In genomic region chr4:79964715-79965345, GRCh38 we compare ENCODE assay signal across 1 cellular context.
TF ChIP-seq lines count a peak whose summit lies in the region.

No MANE protein-coding gene starts in this region.

TF ChIP-seq in K562, 482 proteins besides CTCF, POLR2A, EP300 and RAD21 (continued from another document):
- TF ChIP-seq, protein P1, sequence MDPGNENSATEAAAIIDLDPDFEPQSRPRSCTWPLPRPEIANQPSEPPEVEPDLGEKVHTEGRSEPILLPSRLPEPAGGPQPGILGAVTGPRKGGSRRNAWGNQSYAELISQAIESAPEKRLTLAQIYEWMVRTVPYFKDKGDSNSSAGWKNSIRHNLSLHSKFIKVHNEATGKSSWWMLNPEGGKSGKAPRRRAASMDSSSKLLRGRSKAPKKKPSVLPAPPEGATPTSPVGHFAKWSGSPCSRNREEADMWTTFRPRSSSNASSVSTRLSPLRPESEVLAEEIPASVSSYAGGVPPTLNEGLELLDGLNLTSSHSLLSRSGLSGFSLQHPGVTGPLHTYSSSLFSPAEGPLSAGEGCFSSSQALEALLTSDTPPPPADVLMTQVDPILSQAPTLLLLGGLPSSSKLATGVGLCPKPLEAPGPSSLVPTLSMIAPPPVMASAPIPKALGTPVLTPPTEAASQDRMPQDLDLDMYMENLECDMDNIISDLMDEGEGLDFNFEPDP (CRISPR knock-in tag; IDR thresholded peaks at IDR 0.05), result no peak
- TF ChIP-seq ZBTB33 (CRISPR knock-in tag; IDR thresholded peaks at IDR 0.05) (peak; percentile 97), TFAM (CRISPR knock-in tag; conservative IDR thresholded peaks at IDR 0.05) (no peak), KDM1A (IDR thresholded peaks at IDR 0.05) (no peak), RBM22 (IDR thresholded peaks at IDR 0.05; ENCODE audit: low read depth, low read length, poor library complexity, severe bottlenecking) (peak; percentile 95), ATF3 (IDR thresholded peaks at IDR 0.05) (peak; percentile 39; the same call in 1 of the 2 replicates), ATF3 (CRISPR knock-in tag; conservative IDR thresholded peaks at IDR 0.05) (no peak), ZNF57 (CRISPR knock-in tag; IDR thresholded peaks at IDR 0.05) (no peak), POLR2AphosphoS2 (IDR thresholded peaks at IDR 0.05; ENCODE audit: low read length) (no peak), ZC3H8 (IDR thresholded peaks at IDR 0.05) (no peak), POLR2G (IDR thresholded peaks at IDR 0.05; ENCODE audit: low read depth, low read length) (peak; percentile 61), BRD4 (IDR thresholded peaks at IDR 0.05) (no peak)
- TF ChIP-seq, protein P2, sequence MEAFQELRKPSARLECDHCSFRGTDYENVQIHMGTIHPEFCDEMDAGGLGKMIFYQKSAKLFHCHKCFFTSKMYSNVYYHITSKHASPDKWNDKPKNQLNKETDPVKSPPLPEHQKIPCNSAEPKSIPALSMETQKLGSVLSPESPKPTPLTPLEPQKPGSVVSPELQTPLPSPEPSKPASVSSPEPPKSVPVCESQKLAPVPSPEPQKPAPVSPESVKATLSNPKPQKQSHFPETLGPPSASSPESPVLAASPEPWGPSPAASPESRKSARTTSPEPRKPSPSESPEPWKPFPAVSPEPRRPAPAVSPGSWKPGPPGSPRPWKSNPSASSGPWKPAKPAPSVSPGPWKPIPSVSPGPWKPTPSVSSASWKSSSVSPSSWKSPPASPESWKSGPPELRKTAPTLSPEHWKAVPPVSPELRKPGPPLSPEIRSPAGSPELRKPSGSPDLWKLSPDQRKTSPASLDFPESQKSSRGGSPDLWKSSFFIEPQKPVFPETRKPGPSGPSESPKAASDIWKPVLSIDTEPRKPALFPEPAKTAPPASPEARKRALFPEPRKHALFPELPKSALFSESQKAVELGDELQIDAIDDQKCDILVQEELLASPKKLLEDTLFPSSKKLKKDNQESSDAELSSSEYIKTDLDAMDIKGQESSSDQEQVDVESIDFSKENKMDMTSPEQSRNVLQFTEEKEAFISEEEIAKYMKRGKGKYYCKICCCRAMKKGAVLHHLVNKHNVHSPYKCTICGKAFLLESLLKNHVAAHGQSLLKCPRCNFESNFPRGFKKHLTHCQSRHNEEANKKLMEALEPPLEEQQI (IDR thresholded peaks at IDR 0.05), result 0 out of 2 replicates have a peak, but pooled peaks have one; percentile 52
- TF ChIP-seq, protein P3, sequence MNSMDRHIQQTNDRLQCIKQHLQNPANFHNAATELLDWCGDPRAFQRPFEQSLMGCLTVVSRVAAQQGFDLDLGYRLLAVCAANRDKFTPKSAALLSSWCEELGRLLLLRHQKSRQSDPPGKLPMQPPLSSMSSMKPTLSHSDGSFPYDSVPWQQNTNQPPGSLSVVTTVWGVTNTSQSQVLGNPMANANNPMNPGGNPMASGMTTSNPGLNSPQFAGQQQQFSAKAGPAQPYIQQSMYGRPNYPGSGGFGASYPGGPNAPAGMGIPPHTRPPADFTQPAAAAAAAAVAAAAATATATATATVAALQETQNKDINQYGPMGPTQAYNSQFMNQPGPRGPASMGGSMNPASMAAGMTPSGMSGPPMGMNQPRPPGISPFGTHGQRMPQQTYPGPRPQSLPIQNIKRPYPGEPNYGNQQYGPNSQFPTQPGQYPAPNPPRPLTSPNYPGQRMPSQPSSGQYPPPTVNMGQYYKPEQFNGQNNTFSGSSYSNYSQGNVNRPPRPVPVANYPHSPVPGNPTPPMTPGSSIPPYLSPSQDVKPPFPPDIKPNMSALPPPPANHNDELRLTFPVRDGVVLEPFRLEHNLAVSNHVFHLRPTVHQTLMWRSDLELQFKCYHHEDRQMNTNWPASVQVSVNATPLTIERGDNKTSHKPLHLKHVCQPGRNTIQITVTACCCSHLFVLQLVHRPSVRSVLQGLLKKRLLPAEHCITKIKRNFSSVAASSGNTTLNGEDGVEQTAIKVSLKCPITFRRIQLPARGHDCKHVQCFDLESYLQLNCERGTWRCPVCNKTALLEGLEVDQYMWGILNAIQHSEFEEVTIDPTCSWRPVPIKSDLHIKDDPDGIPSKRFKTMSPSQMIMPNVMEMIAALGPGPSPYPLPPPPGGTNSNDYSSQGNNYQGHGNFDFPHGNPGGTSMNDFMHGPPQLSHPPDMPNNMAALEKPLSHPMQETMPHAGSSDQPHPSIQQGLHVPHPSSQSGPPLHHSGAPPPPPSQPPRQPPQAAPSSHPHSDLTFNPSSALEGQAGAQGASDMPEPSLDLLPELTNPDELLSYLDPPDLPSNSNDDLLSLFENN (IDR thresholded peaks at IDR 0.05; ENCODE audit: low read depth in 2 of 2, low read length in 2 of 2), result no peak
